ENCODE assay signal across 10 cellular contexts in genomic region chr10:75034131-75034512, GRCh38.
DNase-seq lines count a peak whose midpoint lies in the region; ATAC-seq, FAIRE-seq and TF ChIP-seq lines count a peak whose summit lies in the region.
"Had no signal": no experiment of that assay in that cellular context is flagged by ENCODE, and none has a peak within 500 bp of the region (broad histone marks: within the 10 kb centered on the region; RNA-seq: fewer than 3 reads in every experiment).

No MANE protein-coding gene starts in this region.

- H3K27me3 ChIP-seq in heart left ventricle, result no peaks in the 10 kb centered on the region

- peak overlapping the region in 10 of 12 donors; percentile 21 to 65 (median 40) for H3K27ac ChIP-seq in heart left ventricle
- H3K27ac ChIP-seq in kidney (ENCODE audit: low read depth in 2 of 2, low read length in 2 of 2), result no peak overlapping the region

- H3K9me3 Mint-ChIP-seq in natural killer cell, result no peaks in the 10 kb centered on the region
- H3K9me3 Mint-ChIP-seq in stimulated activated naive CD8-positive, alpha-beta T cell treated with anti-CD3 and anti-CD28 coated beads, Interleukin-15, amount 100 ng/mL, for 72 hours, result peaks cover 0 to 16% of the 10 kb centered on the region in 2 donors

- no peak overlapping the region for H3K4me3 Mint-ChIP-seq in natural killer cell
- peak overlapping the region; percentile 34 to 60 for H3K4me3 Mint-ChIP-seq in stimulated activated naive CD8-positive, alpha-beta T cell treated with anti-CD3 and anti-CD28 coated beads, Interleukin-15, amount 100 ng/mL, for 72 hours

- H3K36me3 Mint-ChIP-seq in natural killer cell, result peaks cover 6% of the 10 kb centered on the region

- DNase-seq in heart left ventricle, result no peak
- no peak for DNase-seq in cardiac septum (ENCODE audit: low spot score)
- DNase-seq in activated CD8-positive, alpha-beta memory T cell treated with anti-CD3 and anti-CD28 coated beads, Interleukin-2, amount 50 U/mL, for 48 hours, result peak; percentile 59
- DNase-seq in natural killer cell, result no peak
- DNase-seq in stimulated activated naive CD8-positive, alpha-beta T cell treated with anti-CD3 and anti-CD28 coated beads, Interleukin-15, amount 100 ng/mL, for 72 hours, result peak in 1 of 2 donors; percentile 56
- no peak for DNase-seq in AG08395 (ENCODE audit: low spot score)
- DNase-seq in kidney, result no peak
- DNase-seq in erythroblast (lab: John Stamatoyannopoulos, UW), result no peak
- DNase-seq: effector CD4-positive, alpha-beta T cell; RPMI8226 had no signal

- 51 to 66% (median 59%) methylated on average over 5 of the region's 5 CpGs for WGBS in heart left ventricle, 4 donors

- peak overlapping the region; percentile 10 to 34 for H3K27ac Mint-ChIP-seq in natural killer cell
- H3K27ac Mint-ChIP-seq in stimulated activated naive CD8-positive, alpha-beta T cell treated with anti-CD3 and anti-CD28 coated beads, Interleukin-15, amount 100 ng/mL, for 72 hours, result peak overlapping the region; percentile 39 to 82

- intact Hi-C loops in heart left ventricle (cut with DNase I) (loop anchor here in 5 of 10 donors (1.0 to 10.0 kb wide), 4 partner anchors 37 to 63 kb away; a partner anchor contains a TSS), cardiac septum (cut with DNase I) (no loop called here), natural killer cell (cut with micrococcal nuclease) (no loop called here), kidney (cut with DNase I) (no loop called here)

- H3K4me3 ChIP-seq in heart left ventricle, result peak overlapping the region in 1 of 12 donors; percentile 1
- no peak overlapping the region for H3K4me3 ChIP-seq in kidney (ENCODE audit: low read length in 2 of 2)

- ATAC-seq in heart left ventricle (peak in 3 of 4 donors; percentile 9 to 63 (median 53)), natural killer cell (peak in 1 of 3 donors; percentile 40)
- ATAC-seq in stimulated activated naive CD8-positive, alpha-beta T cell treated with anti-CD3 and anti-CD28 coated beads, Interleukin-15, amount 100 ng/mL, for 72 hours, result peak; percentile 78

- H3K4me1 Mint-ChIP-seq in natural killer cell, result peaks cover 17 to 22% of the 10 kb centered on the region in 2 donors
- H3K4me1 Mint-ChIP-seq in stimulated activated naive CD8-positive, alpha-beta T cell treated with anti-CD3 and anti-CD28 coated beads, Interleukin-15, amount 100 ng/mL, for 72 hours, result peaks cover 64% of the 10 kb centered on the region

- TF ChIP-seq CTCF in heart left ventricle (IDR thresholded peaks at IDR 0.05) (no peak), natural killer cell (IDR thresholded peaks at IDR 0.05) (no peak), kidney (IDR thresholded peaks at IDR 0.05; ENCODE audit: borderline replicate concordance, extremely low read depth, insufficient read depth) (no peak)

- TF ChIP-seq POLR2A in heart left ventricle (IDR thresholded peaks at IDR 0.05) (no peak), erythroblast (IDR thresholded peaks at IDR 0.05; ENCODE audit: low read length) (no peak)

- no peak overlapping the region for H3K9ac ChIP-seq in kidney (ENCODE audit: low read length in 2 of 2)

- H3K9me3 ChIP-seq in heart left ventricle, result no peaks in the 10 kb centered on the region
- no peaks in the 10 kb centered on the region for H3K9me3 ChIP-seq in kidney (ENCODE audit: control insufficient read depth in 1 of 2, low read length in 2 of 2)

- FAIRE-seq in kidney (lab: Jason Lieb, UNC), result no peak

- H3K36me3 ChIP-seq in heart left ventricle (peaks cover 0 to 26% (median 18%) of the 10 kb centered on the region in 9 donors), kidney (ENCODE audit: control insufficient read depth in 1 of 2, insufficient read depth in 2 of 2, low read length in 2 of 2) (peaks cover 14 to 16% of the 10 kb centered on the region in 2 donors)

- H3K27me3 Mint-ChIP-seq in natural killer cell (ENCODE audit: low read depth in 2 of 2), result no peaks in the 10 kb centered on the region
- no peaks in the 10 kb centered on the region for H3K27me3 Mint-ChIP-seq in stimulated activated naive CD8-positive, alpha-beta T cell treated with anti-CD3 and anti-CD28 coated beads, Interleukin-15, amount 100 ng/mL, for 72 hours

- peaks cover 0 to 32% (median 15%) of the 10 kb centered on the region in 12 donors for H3K4me1 ChIP-seq in heart left ventricle
- H3K4me1 ChIP-seq in kidney (ENCODE audit: control insufficient read depth in 1 of 2, insufficient read depth in 1 of 2, low read depth in 1 of 2, low read length in 2 of 2), result no peaks in the 10 kb centered on the region

Comparison
In these comparisons a context has a peak if more than half of its experiments do, and no peak if none do; other contexts are left out.
1. H3K27ac ChIP-seq: peak in heart left ventricle (10 of 12); none in kidney (0 of 2).